Comparison of ENCODE assay signal across 26 cellular contexts in the genomic region with DNA sequence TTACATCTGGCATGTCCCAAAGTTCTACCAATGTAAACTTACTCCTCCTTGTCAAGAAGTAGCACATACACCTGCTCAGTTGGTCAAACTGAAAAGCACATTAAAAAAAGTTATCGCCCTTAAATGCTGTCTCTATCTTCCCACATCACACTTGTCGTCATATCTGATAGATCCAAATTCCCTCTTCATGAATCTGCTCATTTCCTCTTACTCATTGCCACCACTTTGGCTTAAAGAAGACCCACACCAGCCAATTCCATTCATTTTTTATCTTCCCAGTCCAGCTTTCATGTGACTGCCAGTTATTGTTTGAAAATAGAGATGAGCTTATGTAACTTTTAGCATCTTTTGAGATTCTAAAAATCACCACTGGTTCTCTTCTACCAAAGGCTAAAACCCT.
DNase-seq lines count a peak whose midpoint lies in the region; ATAC-seq and TF ChIP-seq lines count a peak whose summit lies in the region.
"Had no signal": no experiment of that assay in that cellular context is flagged by ENCODE, and none has a peak within 500 bp of the region (broad histone marks: within the 10 kb centered on the region; RNA-seq: fewer than 3 reads in every experiment).

No MANE protein-coding gene starts in this region.

- ATAC-seq in aorta (ENCODE audit: low FRiP score) = no peak
- ATAC-seq in GM21529 (IDR thresholded peaks at IDR 0.05; ENCODE audit: unreplicated experiment) = no peak
- ATAC-seq: GM12878, K562 had no signal

- CTCF ChIA-PET in activated naive CD4-positive, alpha-beta T cell treated with anti-CD3 and anti-CD28 coated beads for 36 hours (lab: Charles Lee) = no interaction called here

- no peak overlapping the region for H3K27ac Mint-ChIP-seq in activated naive CD4-positive, alpha-beta T cell treated with anti-CD3 and anti-CD28 coated beads for 36 hours
- H3K27ac Mint-ChIP-seq: CD8-positive, alpha-beta memory T cell had no signal

- TF ChIP-seq CTCF in foreskin fibroblast (IDR thresholded peaks at IDR 0.05; ENCODE audit: low read depth, low read length) = no peak

- DNase-seq in EL = peak; percentile 70
- peak; percentile 49 for DNase-seq in HS-5 (ENCODE audit: low read depth)
- DNase-seq in inferior parietal cortex (ENCODE audit: extremely low spot score) = peak; percentile 26
- DNase-seq in activated naive CD4-positive, alpha-beta T cell treated with anti-CD3 and anti-CD28 coated beads for 36 hours = no peak
- no peak for DNase-seq in aorta
- DNase-seq in foreskin fibroblast = no peak
- DNase-seq: ACHN; AML-193; C1 segment of cervical spinal cord; Calu3; CD8-positive, alpha-beta memory T cell; DMS153; GOT3; HCEC 1CT; MM.1S; NCI-H1048; NCI-H1417 treated with DMSO at 0.1 percent for 48 hours; NCI-H187 treated with DMSO at 0.1 percent for 48 hours; NCI-H2107; NCI-H748 treated with DMSO at 0.1 percent for 48 hours; PC-9; RPMI8226; SHP77 had no signal

- no peaks in the 10 kb centered on the region for H3K27me3 Mint-ChIP-seq in activated naive CD4-positive, alpha-beta T cell treated with anti-CD3 and anti-CD28 coated beads for 36 hours (ENCODE audit: low read depth)

- H3K4me1 ChIP-seq in aorta (ENCODE audit: control insufficient read depth in 1 of 2, insufficient read depth in 2 of 2, low read length in 2 of 2) = peaks cover 0 to 3% of the 10 kb centered on the region in 2 donors

- H3K36me3 ChIP-seq in aorta (ENCODE audit: control insufficient read depth in 1 of 2, insufficient read depth in 2 of 2, low read length in 1 of 2) = no peaks in the 10 kb centered on the region

- H3K4me3 ChIP-seq in aorta (ENCODE audit: low read length in 2 of 2) = no peak overlapping the region
- no peak overlapping the region for H3K4me3 ChIP-seq in foreskin fibroblast (ENCODE audit: low read depth in 1 of 2, low read length in 2 of 2)
- H3K4me3 ChIP-seq: GM12878, K562, PC-9 had no signal

- H3K36me3 Mint-ChIP-seq in activated naive CD4-positive, alpha-beta T cell treated with anti-CD3 and anti-CD28 coated beads for 36 hours (ENCODE audit: low read depth) = no peaks in the 10 kb centered on the region
- H3K36me3 Mint-ChIP-seq: CD8-positive, alpha-beta memory T cell had no signal

- WGBS in aorta, 2 donors = 95 to 98% methylated on average over 2 of the region's 2 CpGs

- H3K27me3 ChIP-seq in aorta (ENCODE audit: control insufficient read depth in 1 of 2, insufficient read depth in 2 of 2, low read length in 1 of 2) = no peaks in the 10 kb centered on the region

- H3K4me1 Mint-ChIP-seq in activated naive CD4-positive, alpha-beta T cell treated with anti-CD3 and anti-CD28 coated beads for 36 hours (ENCODE audit: low read depth) = no peaks in the 10 kb centered on the region
- H3K4me1 Mint-ChIP-seq: CD8-positive, alpha-beta memory T cell had no signal

- H3K9me3 Mint-ChIP-seq in activated naive CD4-positive, alpha-beta T cell treated with anti-CD3 and anti-CD28 coated beads for 36 hours = peaks cover 4% of the 10 kb centered on the region

- intact Hi-C loops in activated naive CD4-positive, alpha-beta T cell treated with anti-CD3 and anti-CD28 coated beads for 36 hours (cut with micrococcal nuclease) = no loop called here
- intact Hi-C loops in aorta (cut with DNase I) = loop anchor here in 1 of 2 donors (10.0 kb wide), 1 partner anchor 61 kb away; no protein-coding TSS in a partner anchor

- H3K4me3 Mint-ChIP-seq in activated naive CD4-positive, alpha-beta T cell treated with anti-CD3 and anti-CD28 coated beads for 36 hours = no peak overlapping the region
- H3K4me3 Mint-ChIP-seq: CD8-positive, alpha-beta memory T cell had no signal

- H3K27ac ChIP-seq in aorta (ENCODE audit: low read depth in 1 of 2, low read length in 2 of 2) = no peak overlapping the region
- H3K27ac ChIP-seq: PC-9 had no signal

- no peaks in the 10 kb centered on the region for H3K9me3 ChIP-seq in aorta (ENCODE audit: control insufficient read depth, low read length)

Comparison
In these comparisons a context has a peak if more than half of its experiments do, and no peak if none do; other contexts are left out.
1. DNase-seq: peak in EL (single experiment), HS-5 (single experiment) and inferior parietal cortex (single experiment); none in activated naive CD4-positive, alpha-beta T cell treated with anti-CD3 and anti-CD28 coated beads for 36 hours (single experiment), aorta (0 of 2) and foreskin fibroblast (0 of 2).